ENCODE assay signal across 27 cellular contexts in the genomic region with DNA sequence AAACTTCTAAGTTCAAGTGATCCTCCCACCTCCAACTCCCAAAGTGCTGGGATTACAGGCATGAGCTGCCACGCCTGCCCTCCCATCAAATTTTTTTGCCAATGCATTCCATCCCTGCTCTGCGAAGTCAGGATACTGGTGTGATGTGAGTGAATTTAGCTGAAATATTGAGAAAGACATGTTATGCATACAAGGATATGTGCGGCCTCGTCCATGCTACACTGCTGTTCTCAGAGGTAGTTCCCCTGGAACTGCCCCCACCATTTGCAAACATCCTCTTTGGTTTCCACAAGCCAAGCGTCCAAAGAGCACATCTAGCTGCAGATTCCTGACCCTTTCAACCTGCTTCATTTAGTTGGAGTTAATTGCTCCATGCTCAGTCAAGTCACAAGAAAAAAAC. TPM values are rescaled to one million over a fixed set of nuclear protein-coding genes. Genes with fewer than 3 reads are reported as not detected.
"Had no signal": no experiment of that assay in that cellular context is flagged by ENCODE, and none has a peak within 500 bp of the region (broad histone marks: within the 10 kb centered on the region; RNA-seq: fewer than 3 reads in every experiment).

No MANE protein-coding gene starts in this region.

- FAIRE-seq: RCC 7860 had no signal

- H3K36me3 ChIP-seq: brain microvascular endothelial cell, cardiac muscle cell had no signal

- H3K27me3 Mint-ChIP-seq: activated CD4-positive, alpha-beta memory T cell treated with anti-CD3 and anti-CD28 coated beads for 36 hours; activated CD4-positive, alpha-beta T cell treated with anti-CD3 and anti-CD28 coated beads, Interleukin-2, amount 10 ng/mL, durations not matched to agents 7 days and 5 days; activated naive CD4-positive, alpha-beta T cell treated with anti-CD3 and anti-CD28 coated beads, Interleukin-2, amount 10 ng/mL, durations not matched to agents 7 days and 5 days; activated naive CD8-positive, alpha-beta T cell treated with anti-CD3 and anti-CD28 coated beads for 36 hours had no signal

- H3K4me3 Mint-ChIP-seq: activated CD4-positive, alpha-beta memory T cell treated with anti-CD3 and anti-CD28 coated beads for 36 hours; activated CD4-positive, alpha-beta T cell treated with anti-CD3 and anti-CD28 coated beads, Interleukin-2, amount 10 ng/mL, durations not matched to agents 7 days and 5 days; activated naive CD4-positive, alpha-beta T cell treated with anti-CD3 and anti-CD28 coated beads, Interleukin-2, amount 10 ng/mL, durations not matched to agents 7 days and 5 days; activated naive CD8-positive, alpha-beta T cell treated with anti-CD3 and anti-CD28 coated beads for 36 hours; activated T-cell treated with anti-CD3 and anti-CD28 coated beads, Interleukin-2, amount 50 U/mL, for 72 hours; T-helper 1 cell treated with Interleukin-12 subunit alpha and Interleukin-12 subunit beta and Interleukin-4 antibody, amounts not matched to agents 30 μg/mL and 1 μg/mL, for 36 hours; WTC11 had no signal

- ATAC-seq: activated T-cell treated with anti-CD3 and anti-CD28 coated beads, Interleukin-2, amount 50 U/mL, for 72 hours; PC-3; WTC11 had no signal

- H3K9me3 Mint-ChIP-seq: activated CD4-positive, alpha-beta memory T cell treated with anti-CD3 and anti-CD28 coated beads for 36 hours; activated CD4-positive, alpha-beta T cell treated with anti-CD3 and anti-CD28 coated beads, Interleukin-2, amount 10 ng/mL, durations not matched to agents 7 days and 5 days; activated naive CD4-positive, alpha-beta T cell treated with anti-CD3 and anti-CD28 coated beads, Interleukin-2, amount 10 ng/mL, durations not matched to agents 7 days and 5 days; activated naive CD8-positive, alpha-beta T cell treated with anti-CD3 and anti-CD28 coated beads for 36 hours; activated T-cell treated with anti-CD3 and anti-CD28 coated beads, Interleukin-2, amount 50 U/mL, for 72 hours; activated T-helper 2 cell treated with anti-CD3 and anti-CD28 coated beads, Interferon-gamma antibody, Interleukin-2, Interleukin-4, amounts not matched to agents 10 μg/mL and 5 μg/mL and 100 μg/mL, durations not matched to agents 14 hours and 24 hours and 36 hours; T-helper 1 cell treated with Interleukin-12 subunit alpha and Interleukin-12 subunit beta and Interleukin-4 antibody, amounts not matched to agents 30 μg/mL and 1 μg/mL, for 36 hours had no signal

- H3K27me3 ChIP-seq: brain microvascular endothelial cell, cardiac muscle cell had no signal

- H3K4me3 ChIP-seq: cardiac muscle cell had no signal

- DNase-seq: activated CD4-positive, alpha-beta memory T cell treated with anti-CD3 and anti-CD28 coated beads for 36 hours; activated CD4-positive, alpha-beta T cell treated with anti-CD3 and anti-CD28 coated beads for 1 hour; activated CD4-positive, alpha-beta T cell treated with anti-CD3 and anti-CD28 coated beads, Interleukin-2, amount 10 ng/mL, durations not matched to agents 7 days and 5 days; activated CD8-positive, alpha-beta memory T cell treated with anti-CD3 and anti-CD28 coated beads, Interleukin-2, amount 50 U/mL, for 4 hours; activated gamma-delta T cell treated with Interleukin-2 at 50 U/mL for 16 hours; activated naive CD4-positive, alpha-beta T cell treated with anti-CD3 and anti-CD28 coated beads, Interleukin-2, amount 10 ng/mL, durations not matched to agents 7 days and 5 days; activated naive CD8-positive, alpha-beta T cell treated with anti-CD3 and anti-CD28 coated beads for 36 hours; activated T-cell treated with anti-CD3 and anti-CD28 coated beads, Interleukin-2, amount 50 U/mL, for 72 hours; brain microvascular endothelial cell; Kasumi-1; KBM-7; NCI-H1105 treated with DMSO at 0.1 percent for 48 hours; NCI-H1436 treated with DMSO at 0.1 percent for 48 hours; NCI-H1930; NCI-H2171; NCI-H226; NCI-H526; NCI-H82; NK-92 treated with Interleukin-12 subunit alpha and Interleukin-12 subunit beta, amount 100 ng/mL, for 24 hours; PC-3; SHP77 had no signal

- H3K27ac ChIP-seq: brain microvascular endothelial cell, cardiac muscle cell had no signal

- H3K27ac Mint-ChIP-seq: activated CD4-positive, alpha-beta memory T cell treated with anti-CD3 and anti-CD28 coated beads for 36 hours; activated CD4-positive, alpha-beta T cell treated with anti-CD3 and anti-CD28 coated beads, Interleukin-2, amount 10 ng/mL, durations not matched to agents 7 days and 5 days; activated naive CD4-positive, alpha-beta T cell treated with anti-CD3 and anti-CD28 coated beads, Interleukin-2, amount 10 ng/mL, durations not matched to agents 7 days and 5 days; activated naive CD8-positive, alpha-beta T cell treated with anti-CD3 and anti-CD28 coated beads for 36 hours; activated T-cell treated with anti-CD3 and anti-CD28 coated beads, Interleukin-2, amount 50 U/mL, for 72 hours; activated T-helper 2 cell treated with anti-CD3 and anti-CD28 coated beads, Interferon-gamma antibody, Interleukin-2, Interleukin-4, amounts not matched to agents 10 μg/mL and 5 μg/mL and 100 μg/mL, durations not matched to agents 14 hours and 24 hours and 36 hours; T-helper 1 cell treated with Interleukin-12 subunit alpha and Interleukin-12 subunit beta and Interleukin-4 antibody, amounts not matched to agents 30 μg/mL and 1 μg/mL, for 36 hours; WTC11 had no signal

- H3K36me3 Mint-ChIP-seq: activated CD4-positive, alpha-beta memory T cell treated with anti-CD3 and anti-CD28 coated beads for 36 hours; activated naive CD4-positive, alpha-beta T cell treated with anti-CD3 and anti-CD28 coated beads, Interleukin-2, amount 10 ng/mL, durations not matched to agents 7 days and 5 days; activated naive CD8-positive, alpha-beta T cell treated with anti-CD3 and anti-CD28 coated beads for 36 hours had no signal

- H3K4me1 Mint-ChIP-seq: activated naive CD4-positive, alpha-beta T cell treated with anti-CD3 and anti-CD28 coated beads, Interleukin-2, amount 10 ng/mL, durations not matched to agents 7 days and 5 days; activated naive CD8-positive, alpha-beta T cell treated with anti-CD3 and anti-CD28 coated beads for 36 hours had no signal

RNA-seq across cellular contexts. Expression of a gene that starts 36.5 kb away (rescaled TPM):
- total RNA-seq: cardiac muscle cell, NCI-H460 had no signal
